9 cellular contexts compared by ENCODE assay signal in the genomic region with DNA sequence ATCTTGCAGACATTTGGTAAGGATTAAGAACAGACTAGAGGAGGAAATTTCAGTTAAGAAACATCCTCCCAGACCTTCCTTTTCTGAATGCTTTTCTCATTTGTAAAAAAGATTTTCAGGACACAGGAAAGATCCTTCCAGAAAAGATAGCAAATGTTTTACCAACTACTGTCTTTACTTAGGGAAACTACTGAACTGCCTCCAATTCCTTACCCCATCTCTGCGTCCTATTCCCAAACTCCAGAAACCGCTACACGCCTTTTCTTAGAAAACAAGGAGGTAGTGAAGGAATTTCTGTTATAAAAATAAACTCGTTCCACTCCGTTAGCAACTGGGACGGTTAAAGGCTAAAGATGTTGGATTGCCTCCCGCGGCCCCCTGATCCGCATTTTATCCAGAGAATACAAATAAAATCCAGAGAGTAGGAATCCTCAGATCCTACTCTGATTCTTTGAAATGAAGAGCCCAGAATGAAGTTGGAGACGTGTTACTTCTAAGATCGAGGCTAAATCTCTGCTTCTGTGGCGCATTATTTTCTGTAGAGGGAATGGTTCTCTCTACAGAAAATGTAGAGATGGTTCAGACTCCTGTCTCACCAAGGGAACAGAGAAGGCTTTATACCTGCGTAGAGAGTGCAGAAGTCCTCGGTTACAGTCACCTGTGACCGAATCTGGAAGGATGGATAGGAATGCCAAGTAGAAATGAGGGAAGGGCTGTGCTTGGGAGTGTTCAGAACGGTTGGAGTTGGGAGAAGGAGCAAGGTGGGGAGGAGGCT.
DNase-seq lines count a peak whose midpoint lies in the region; ATAC-seq, FAIRE-seq and TF ChIP-seq lines count a peak whose summit lies in the region.
"Had no signal": no experiment of that assay in that cellular context is flagged by ENCODE, and none has a peak within 500 bp of the region (broad histone marks: within the 10 kb centered on the region; RNA-seq: fewer than 3 reads in every experiment).

No MANE protein-coding gene starts in this region.

- no peak overlapping the region for H3K27ac ChIP-seq in GM23248
- peak overlapping the region; percentile 48 for H3K27ac ChIP-seq in VCaP
- no peak overlapping the region for H3K27ac ChIP-seq in iPS DF 6.9 (ENCODE audit: low read length)
- H3K27ac ChIP-seq in subcutaneous abdominal adipose tissue (ENCODE audit: low read depth, low read length): no peak overlapping the region
- H3K27ac ChIP-seq: foreskin keratinocyte had no signal

- H3K36me3 ChIP-seq in GM23248 (ENCODE audit: low read depth): no peaks in the 10 kb centered on the region
- H3K36me3 ChIP-seq in iPS DF 6.9 (ENCODE audit: control insufficient read depth, insufficient read depth, low read length): no peaks in the 10 kb centered on the region
- H3K36me3 ChIP-seq in subcutaneous abdominal adipose tissue (ENCODE audit: control insufficient read depth in 5 of 5, insufficient read depth in 5 of 5, low read length in 5 of 5): no peaks in the 10 kb centered on the region

- H3K4me3 ChIP-seq in GM23248 (peak overlapping the region; percentile 82), iPS DF 6.9 (ENCODE audit: low read length) (peak overlapping the region; percentile 75; the same call in 1 of the 2 replicates), subcutaneous abdominal adipose tissue (ENCODE audit: low read depth in 1 of 5, low read length in 5 of 5) (peak overlapping the region; percentile 52 to 73 (median 62))

- DNase-seq in GM23248 (peak; percentile 28), iPS DF 6.9 (ENCODE audit: low read depth, low spot score) (no peak), GM19240 (ENCODE audit: insufficient read length, low spot score) (no peak)

- H3K9me3 ChIP-seq in GM23248 (ENCODE audit: low read depth) (no peaks in the 10 kb centered on the region), iPS DF 6.9 (ENCODE audit: control insufficient read depth, insufficient read depth, low read length) (no peaks in the 10 kb centered on the region), subcutaneous abdominal adipose tissue (ENCODE audit: control insufficient read depth in 5 of 5, low read length in 5 of 5) (no peaks in the 10 kb centered on the region)

- no peaks in the 10 kb centered on the region for H4K20me1 ChIP-seq in GM23248 (ENCODE audit: insufficient read depth)

- H3K27me3 ChIP-seq in GM23248 (replicated peaks; ENCODE audit: insufficient read depth) (peaks cover 13% of the 10 kb centered on the region), iPS DF 6.9 (ENCODE audit: control insufficient read depth, insufficient read depth, low read length) (no peaks in the 10 kb centered on the region), subcutaneous abdominal adipose tissue (ENCODE audit: control insufficient read depth in 5 of 5, insufficient read depth in 4 of 5, low read length in 5 of 5) (peaks cover 0 to 8% (median 0%) of the 10 kb centered on the region in 5 donors)

- peak; percentile 29 for FAIRE-seq in A204.1 (lab: Jason Lieb, UNC)

- no peak for TF ChIP-seq CTCF in VCaP (conservative IDR thresholded peaks at IDR 0.05)

- H3K4me2 ChIP-seq in GM23248 (ENCODE audit: unreplicated experiment): peak overlapping the region; percentile 96

- H3K79me2 ChIP-seq in GM23248 (ENCODE audit: insufficient read depth): no peaks in the 10 kb centered on the region

- no peaks in the 10 kb centered on the region for H3K9me2 ChIP-seq in GM23248 (ENCODE audit: insufficient read depth)

- WGBS in GM23248 (ENCODE audit: low coverage in 1 of 2, low lambda C conversion rate in 2 of 2, missing lambda C conversion rate in 2 of 2), 2 experiments: 1 to 2% methylated on average over 16 of the region's 16 CpGs
- no CpG with 5 or more reads among the region's 16 CpGs for WGBS in iPS DF 6.9 (ENCODE audit: insufficient coverage, insufficient read length)

- peak overlapping the region; percentile 65 for H3K9ac ChIP-seq in GM23248
- H3K9ac ChIP-seq in subcutaneous abdominal adipose tissue (ENCODE audit: low read length in 5 of 5): peak overlapping the region in 3 of 5 donors; percentile 39 to 44 (median 42)

- ATAC-seq in HG03039 (IDR thresholded peaks at IDR 0.05; ENCODE audit: unreplicated experiment): no peak
- no peak for ATAC-seq in HG03108 (IDR thresholded peaks at IDR 0.05; ENCODE audit: unreplicated experiment)

- in situ Hi-C loops in GM23248 (cut with MboI): no loop called here

- peaks cover 12% of the 10 kb centered on the region; the same call in 1 of the 2 replicates for H3K4me1 ChIP-seq in GM23248 (ENCODE audit: insufficient read depth)
- H3K4me1 ChIP-seq in iPS DF 6.9 (ENCODE audit: control insufficient read depth, insufficient read depth, low read length): no peaks in the 10 kb centered on the region
- peaks cover 0 to 26% (median 22%) of the 10 kb centered on the region in 5 donors for H3K4me1 ChIP-seq in subcutaneous abdominal adipose tissue (ENCODE audit: control insufficient read depth in 5 of 5, insufficient read depth in 5 of 5, low read length in 5 of 5)
- H3K4me1 ChIP-seq: foreskin keratinocyte had no signal

- peak overlapping the region; percentile 79 for H2AFZ ChIP-seq in GM23248

- peaks cover 14% of the 10 kb centered on the region for H3F3A ChIP-seq in GM23248 (ENCODE audit: insufficient read depth)
